ENCODE assay signal across 12 cellular contexts in the genomic region with DNA sequence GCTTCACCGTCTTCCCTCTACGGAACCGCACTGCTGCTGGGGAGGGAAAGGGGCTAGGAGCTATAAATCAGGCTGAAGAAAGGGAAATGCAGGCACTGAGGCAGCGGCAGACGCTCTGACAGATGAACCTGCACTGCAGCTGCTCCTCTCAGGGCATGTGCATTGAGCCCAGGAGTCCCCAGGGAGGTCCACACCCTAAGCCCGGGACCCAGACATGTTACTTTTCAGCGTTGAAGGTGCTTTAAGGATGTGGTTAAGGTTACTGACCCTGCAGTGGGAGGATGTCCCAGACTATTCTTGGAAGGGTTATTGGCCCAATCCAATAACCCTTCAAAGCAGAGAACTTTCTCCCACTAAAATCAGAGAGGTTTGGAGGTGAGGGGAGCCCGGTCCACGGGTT.
DNase-seq lines count a peak whose midpoint lies in the region; ATAC-seq and TF ChIP-seq lines count a peak whose summit lies in the region.
"Had no signal": no experiment of that assay in that cellular context is flagged by ENCODE, and none has a peak within 500 bp of the region (broad histone marks: within the 10 kb centered on the region; RNA-seq: fewer than 3 reads in every experiment).

No MANE protein-coding gene starts in this region.

- H3K27me3 ChIP-seq in BE2C: no peaks in the 10 kb centered on the region
- H3K27me3 ChIP-seq: uterus had no signal

- no peak overlapping the region for H2AFZ ChIP-seq in OCI-LY7 (ENCODE audit: low read length)

- intact Hi-C loops in OCI-LY7 (cut with micrococcal nuclease; ENCODE audit: unreplicated experiment): no loop called here

- H3K9me2 ChIP-seq in OCI-LY7 (ENCODE audit: insufficient read depth, low read length): no peaks in the 10 kb centered on the region

- no peak for TF ChIP-seq CTCF in GM10266 (IDR thresholded peaks at IDR 0.05; ENCODE audit: control insufficient read depth, insufficient read depth, low read depth, missing control alignments)
- no peak for TF ChIP-seq CTCF in OCI-LY7 (conservative IDR thresholded peaks at IDR 0.05; ENCODE audit: low read length)
- no peak for TF ChIP-seq CTCF in BE2C (IDR thresholded peaks at IDR 0.05; ENCODE audit: low read depth, low read length)

- peak overlapping the region; percentile 7; the same call in 1 of the 2 replicates for H3K4me2 ChIP-seq in OCI-LY7 (ENCODE audit: low read length)

- no peak overlapping the region for H3K4me3 ChIP-seq in OCI-LY7 (ENCODE audit: low read depth, low read length, poor library complexity, severe bottlenecking)
- H3K4me3 ChIP-seq in BE2C (ENCODE audit: low read depth, low read length): no peak overlapping the region
- H3K4me3 ChIP-seq: uterus had no signal

- no peaks in the 10 kb centered on the region for H3K9me3 ChIP-seq in OCI-LY7 (ENCODE audit: low read length)
- no peaks in the 10 kb centered on the region for H3K9me3 ChIP-seq in BE2C
- H3K9me3 ChIP-seq: uterus had no signal

- no TSS peak for BruUV-seq in OCI-LY7 (replicated peaks; lab: Mats Ljungman, UMichigan)

- CTCF ChIA-PET in OCI-LY7 (lab: Charles Lee; ENCODE audit: unreplicated experiment): no interaction called here

- no peak overlapping the region for H3K27ac ChIP-seq in OCI-LY7 (ENCODE audit: low read depth, low read length, poor library complexity, severe bottlenecking)
- H3K27ac ChIP-seq: uterus had no signal

- TF ChIP-seq POLR2A in erythroblast (IDR thresholded peaks at IDR 0.05; ENCODE audit: low read length): no peak

- POLR2A ChIA-PET in OCI-LY7 (lab: Charles Lee): no interaction called here

- DNase-seq in GM10266 (ENCODE audit: extremely low spot score) (peak; percentile 40), OCI-LY7 (ENCODE audit: low spot score) (peak; percentile 62), kidney glomerular epithelial cell (lab: John Stamatoyannopoulos, UW) (no peak), erythroblast (lab: John Stamatoyannopoulos, UW) (no peak), BE2C (no peak), COLO829 (ENCODE audit: low spot score) (no peak)
- DNase-seq: activated naive CD4-positive, alpha-beta T cell; foreskin fibroblast; left ventricle myocardium superior; uterus had no signal

- H3K79me2 ChIP-seq in OCI-LY7 (ENCODE audit: insufficient read depth, low read depth, low read length): no peaks in the 10 kb centered on the region

- no peaks in the 10 kb centered on the region for H4K20me1 ChIP-seq in OCI-LY7 (ENCODE audit: insufficient read depth, low read length)

- peaks cover 9% of the 10 kb centered on the region for H3K4me1 ChIP-seq in OCI-LY7 (ENCODE audit: insufficient read depth, low read length, poor library complexity, severe bottlenecking)
- no peaks in the 10 kb centered on the region for H3K4me1 ChIP-seq in BE2C
- H3K4me1 ChIP-seq: uterus had no signal

- ATAC-seq in GM19397 (IDR thresholded peaks at IDR 0.05; ENCODE audit: unreplicated experiment) (peak; percentile 81), HG03025 (IDR thresholded peaks at IDR 0.05; ENCODE audit: low FRiP score, unreplicated experiment) (peak; percentile 80)
- ATAC-seq: left ventricle myocardium superior had no signal

- H3K36me3 ChIP-seq in OCI-LY7 (ENCODE audit: insufficient read depth, low read length): no peaks in the 10 kb centered on the region
- no peaks in the 10 kb centered on the region for H3K36me3 ChIP-seq in BE2C
- H3K36me3 ChIP-seq: uterus had no signal

Comparison
In these comparisons a context has a peak if more than half of its experiments do, and no peak if none do; other contexts are left out.
1. DNase-seq: peak in GM10266 (single experiment) and OCI-LY7 (single experiment); none in kidney glomerular epithelial cell (single experiment), erythroblast (0 of 2), BE2C (single experiment) and COLO829 (single experiment).